Comparison of ENCODE assay signal across 10 cellular contexts in genomic region chr14:90970167-90970600, GRCh38.
A peak's percentile ranks its signal among the peaks of the same experiment; 100 is the strongest.
DNase-seq lines count a peak whose midpoint lies in the region; ATAC-seq and TF ChIP-seq lines count a peak whose summit lies in the region.
"Had no signal": no experiment of that assay in that cellular context is flagged by ENCODE, and none has a peak within 500 bp of the region (broad histone marks: within the 10 kb centered on the region; RNA-seq: fewer than 3 reads in every experiment).

No MANE protein-coding gene starts in this region.

- H3K27me3 Mint-ChIP-seq in activated naive CD8-positive, alpha-beta T cell treated with anti-CD3 and anti-CD28 coated beads, Interleukin-2, amount 10 ng/mL, durations not matched to agents 7 days and 5 days = no peaks in the 10 kb centered on the region
- H3K27me3 Mint-ChIP-seq in nephron (ENCODE audit: low read depth) = no peaks in the 10 kb centered on the region

- H3K4me1 Mint-ChIP-seq in activated naive CD8-positive, alpha-beta T cell treated with anti-CD3 and anti-CD28 coated beads, Interleukin-2, amount 10 ng/mL, durations not matched to agents 7 days and 5 days = peaks cover 47% of the 10 kb centered on the region
- peaks cover 8% of the 10 kb centered on the region for H3K4me1 Mint-ChIP-seq in nephron

- H3K27ac Mint-ChIP-seq in activated naive CD8-positive, alpha-beta T cell treated with anti-CD3 and anti-CD28 coated beads, Interleukin-2, amount 10 ng/mL, durations not matched to agents 7 days and 5 days = peak overlapping the region; percentile 88
- H3K27ac Mint-ChIP-seq in nephron = peak overlapping the region in 2 of 3 experiments; percentile 3 to 16

- peak; percentile 69 for ATAC-seq in activated naive CD8-positive, alpha-beta T cell treated with anti-CD3 and anti-CD28 coated beads, Interleukin-2, amount 10 ng/mL, durations not matched to agents 7 days and 5 days (ENCODE audit: low read depth)
- ATAC-seq in GM21786 (IDR thresholded peaks at IDR 0.05; ENCODE audit: unreplicated experiment) (no peak), esophagus mucosa (no peak)

- peaks cover 8% of the 10 kb centered on the region for H3K9me3 Mint-ChIP-seq in activated naive CD8-positive, alpha-beta T cell treated with anti-CD3 and anti-CD28 coated beads, Interleukin-2, amount 10 ng/mL, durations not matched to agents 7 days and 5 days
- H3K9me3 Mint-ChIP-seq in nephron = peaks cover 3% of the 10 kb centered on the region

- DNase-seq in NOMO-1 treated with DMSO at 0.1 percent for 48 hours (lab: John Stamatoyannopoulos, UW; ENCODE audit: unreplicated experiment) (peak; percentile 82), NOMO-1 treated with dmso at 0.1 percent for 144 hours (lab: John Stamatoyannopoulos, UW; ENCODE audit: unreplicated experiment) (no peak), Kasumi-1 (lab: John Stamatoyannopoulos, UW) (peak; percentile 22 to 28), NCI-H2227 treated with DMSO at 0.1 percent for 48 hours (lab: John Stamatoyannopoulos, UW) (no peak)
- no peak for DNase-seq in activated naive CD8-positive, alpha-beta T cell treated with anti-CD3 and anti-CD28 coated beads, Interleukin-2, amount 10 ng/mL, durations not matched to agents 7 days and 5 days
- DNase-seq: amygdala, occipital lobe had no signal

- peaks cover 52% of the 10 kb centered on the region for H3K36me3 Mint-ChIP-seq in activated naive CD8-positive, alpha-beta T cell treated with anti-CD3 and anti-CD28 coated beads, Interleukin-2, amount 10 ng/mL, durations not matched to agents 7 days and 5 days
- H3K36me3 Mint-ChIP-seq in nephron (ENCODE audit: low read depth) = no peaks in the 10 kb centered on the region

- H3K4me3 Mint-ChIP-seq in activated naive CD8-positive, alpha-beta T cell treated with anti-CD3 and anti-CD28 coated beads, Interleukin-2, amount 10 ng/mL, durations not matched to agents 7 days and 5 days = peak overlapping the region; percentile 78
- H3K4me3 Mint-ChIP-seq in nephron = no peak overlapping the region

- POLR2A ChIA-PET in activated naive CD8-positive, alpha-beta T cell treated with anti-CD3 and anti-CD28 coated beads, Interleukin-2, amount 10 ng/mL, durations not matched to agents 7 days and 5 days (lab: Charles Lee) = interaction anchor here (0.7 to 1.1 kb wide), 4 partner anchors 39 to 90 kb away, joined by 3 read pairs; partner anchors contain the start of gene RPS6KA5

- no peak for TF ChIP-seq CTCF in nephron (IDR thresholded peaks at IDR 0.05; ENCODE audit: unreplicated experiment in 3 of 3)

Comparison
In these comparisons a context has a peak if more than half of its experiments do, and no peak if none do; other contexts are left out.
1. DNase-seq: peak in NOMO-1 treated with DMSO at 0.1 percent for 48 hours (single experiment) and Kasumi-1 (2 of 2); none in NOMO-1 treated with dmso at 0.1 percent for 144 hours (single experiment), activated naive CD8-positive, alpha-beta T cell treated with anti-CD3 and anti-CD28 coated beads, Interleukin-2, amount 10 ng/mL, durations not matched to agents 7 days and 5 days (single experiment) and NCI-H2227 treated with DMSO at 0.1 percent for 48 hours (single experiment).